ENCODE assay signal across 8 cellular contexts in the genomic region with DNA sequence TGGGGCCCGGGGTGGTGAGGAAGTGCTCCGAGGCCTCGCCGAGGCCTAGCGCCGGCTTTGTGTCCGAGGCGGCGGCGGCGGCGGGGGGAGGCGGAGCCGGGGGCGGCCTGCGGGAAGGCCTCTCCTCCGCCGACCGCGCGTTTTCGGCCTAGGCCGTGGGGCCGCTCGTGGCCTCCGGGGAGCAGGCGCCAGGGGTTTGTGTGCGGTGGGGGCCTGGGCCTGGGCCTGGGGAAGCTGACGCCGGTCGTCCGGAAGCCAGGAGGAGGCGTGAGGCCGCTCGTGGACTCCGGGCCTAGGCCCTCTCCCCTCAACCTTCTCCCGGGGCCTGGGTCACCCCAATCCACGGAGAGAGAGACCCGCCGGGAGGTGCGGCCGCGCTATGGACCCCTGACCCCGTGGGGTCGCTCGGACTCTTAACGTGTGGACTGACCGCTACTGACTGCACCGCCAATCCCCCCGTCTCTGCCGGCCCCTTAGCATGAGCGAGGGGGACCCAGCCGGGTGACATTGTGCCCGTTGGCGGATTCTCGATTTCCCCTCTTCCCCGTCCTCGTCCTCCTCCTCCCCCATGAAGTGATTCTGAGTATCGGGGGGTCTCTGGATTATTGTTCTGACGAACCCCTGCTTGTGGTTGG. TPM values are rescaled to one million over a fixed set of nuclear protein-coding genes. Genes with fewer than 3 reads are reported as not detected.
A peak's percentile ranks its signal among the peaks of the same experiment; 100 is the strongest.
DNase-seq lines count a peak whose midpoint lies in the region; ATAC-seq and TF ChIP-seq lines count a peak whose summit lies in the region.

No MANE protein-coding gene starts in this region.

- no peaks in the 10 kb centered on the region for H3K9me3 ChIP-seq in PC-3 (ENCODE audit: low read length)
- H3K9me3 ChIP-seq in hepatocyte (ENCODE audit: low read depth) = no peaks in the 10 kb centered on the region
- no peaks in the 10 kb centered on the region for H3K9me3 ChIP-seq in gastrocnemius medialis

- peak overlapping the region; percentile 100 for H3K9ac ChIP-seq in PC-3 (ENCODE audit: low read length)

- H3K36me3 ChIP-seq in PC-3 (ENCODE audit: low read depth, low read length) (peaks cover 20% of the 10 kb centered on the region), hepatocyte (replicated peaks; ENCODE audit: insufficient read depth, low read depth) (no peaks in the 10 kb centered on the region), gastrocnemius medialis (no peaks in the 10 kb centered on the region)

- H3K4me2 ChIP-seq in PC-3 (ENCODE audit: low read length) (peak overlapping the region; percentile 81), hepatocyte (peak overlapping the region; percentile 90)

- CTCF ChIA-PET in PC-3 (lab: Charles Lee) = no interaction called here

- H3K27ac ChIP-seq in PC-3 (ENCODE audit: low read length) (peak overlapping the region; percentile 88), adipose tissue (ENCODE audit: low read depth, low read length) (peak overlapping the region; percentile 99), hepatocyte (peak overlapping the region; percentile 100), gastrocnemius medialis (peak overlapping the region; percentile 97 to 100 (median 99))

- BruUV-seq in PC-3 (replicated peaks; lab: Mats Ljungman, UMichigan) = no TSS peak

- H3K4me1 ChIP-seq in PC-3 (ENCODE audit: insufficient read depth, low read length) (peaks cover 35% of the 10 kb centered on the region), hepatocyte (ENCODE audit: insufficient read depth) (peaks cover 15% of the 10 kb centered on the region), gastrocnemius medialis (peaks cover 32 to 42% of the 10 kb centered on the region in 2 donors)

- H3F3A ChIP-seq in PC-3 (ENCODE audit: low read length, unreplicated experiment) = no peaks in the 10 kb centered on the region

- H3K4me3 ChIP-seq in PC-3 (ENCODE audit: low read length) = peak overlapping the region; percentile 94
- peak overlapping the region; percentile 84 for H3K4me3 ChIP-seq in hepatocyte
- H3K4me3 ChIP-seq in gastrocnemius medialis = peak overlapping the region; percentile 78 to 97 (median 86)

- in situ Hi-C loops in gastrocnemius medialis (cut with MboI; ENCODE audit: low sequenced_read_pairs in 4 of 4) = loop anchor here in 3 of 4 donors (10.0 to 25.0 kb wide), 3 partner anchors 572 to 722 kb away; a partner anchor contains a TSS

- no peaks in the 10 kb centered on the region for H3K27me3 ChIP-seq in PC-3 (ENCODE audit: low read length)
- H3K27me3 ChIP-seq in hepatocyte = no peaks in the 10 kb centered on the region
- H3K27me3 ChIP-seq in gastrocnemius medialis = no peaks in the 10 kb centered on the region

- peak; percentile 11 for ATAC-seq in GM18499 (IDR thresholded peaks at IDR 0.05; ENCODE audit: insufficient read depth, unreplicated experiment)
- peak; percentile 38 for ATAC-seq in HG02840 (IDR thresholded peaks at IDR 0.05; ENCODE audit: low FRiP score, unreplicated experiment)
- ATAC-seq in PC-3 = peak; percentile 14
- peak; percentile 60 to 67 for ATAC-seq in gastrocnemius medialis

- peaks cover 56% of the 10 kb centered on the region for H3K79me2 ChIP-seq in PC-3 (ENCODE audit: low read length)
- H3K79me2 ChIP-seq in hepatocyte = peaks cover 55% of the 10 kb centered on the region

- WGBS in adipose tissue, 3 donors = 0% methylated on average over 37 to 60 of the region's 60 CpGs
- under 1% methylated on average over 44 of the region's 60 CpGs for WGBS in hepatocyte (ENCODE audit: low lambda C conversion rate, missing lambda C conversion rate)

- POLR2A ChIA-PET in PC-3 (lab: Charles Lee; ENCODE audit: unreplicated experiment) = no interaction called here

- no peak for TF ChIP-seq POLR2A in gastrocnemius medialis (IDR thresholded peaks at IDR 0.05)

- DNase-seq in PC-3 = no peak
- peak; percentile 74 for DNase-seq in hepatocyte (ENCODE audit: low spot score)
- peak in 1 of 2 donors; percentile 48 for DNase-seq in gastrocnemius medialis
- no peak for DNase-seq in HPDE6-E6E7 (ENCODE audit: extremely low spot score)
- DNase-seq in NCI-H526 treated with DMSO at 0.1 percent for 48 hours (lab: John Stamatoyannopoulos, UW) = no peak

- peaks cover 51% of the 10 kb centered on the region for H4K20me1 ChIP-seq in PC-3 (ENCODE audit: low read length)
- H4K20me1 ChIP-seq in hepatocyte (ENCODE audit: insufficient read depth, poor library complexity, severe bottlenecking) = peaks cover 51% of the 10 kb centered on the region

- peak overlapping the region; percentile 60; the same call in 1 of the 2 replicates for H2AFZ ChIP-seq in PC-3 (ENCODE audit: low read length)
- H2AFZ ChIP-seq in hepatocyte = peak overlapping the region; percentile 74

- H3K9me2 ChIP-seq in PC-3 (replicated peaks; ENCODE audit: low read length) (no peaks in the 10 kb centered on the region), hepatocyte (replicated peaks; ENCODE audit: insufficient read depth) (no peaks in the 10 kb centered on the region)

- TF ChIP-seq CTCF in PC-3 (conservative IDR thresholded peaks at IDR 0.05; ENCODE audit: low read depth, low read length) = no peak
- no peak for TF ChIP-seq CTCF in hepatocyte (IDR thresholded peaks at IDR 0.05; ENCODE audit: poor library complexity)
- no peak for TF ChIP-seq CTCF in gastrocnemius medialis (IDR thresholded peaks at IDR 0.05 in 4 of 5, conservative IDR thresholded peaks at IDR 0.05 in 1 of 5)

- intact Hi-C loops in PC-3 (cut with micrococcal nuclease) = loop anchor here (1.0 to 10.0 kb wide), 2 partner anchors 14 to 505 kb away; no protein-coding TSS in a partner anchor
- intact Hi-C loops in gastrocnemius medialis (cut with DNase I; ENCODE audit: low total_unique reads) = loop anchor here (2.0 to 10.0 kb wide), 5 partner anchors 165 to 981 kb away; a partner anchor contains a TSS

RNA-seq across cellular contexts. Expression of a gene that starts 0.6 kb away (rescaled TPM):
- 38.4 and 59.0 TPM in 2 replicates for total RNA-seq in PC-3 (2014; rRNA removed)
- 10 to 100 TPM; 13.0 to 43.1 (median 25.2) TPM for polyA plus RNA-seq in adipose tissue
- total RNA-seq in hepatocyte = 41.4 and 43.7 TPM in 2 replicates
- 45.6 and 62.1 TPM in 2 replicates for polyA plus RNA-seq in hepatocyte
- 10 to 100 TPM; 33.3 to 57.1 (median 47.8) TPM for total RNA-seq in gastrocnemius medialis

Comparison
In these comparisons a context has a peak if more than half of its experiments do, and no peak if none do; other contexts are left out.
1. ATAC-seq: peak in every context shown above with its lines; median percentile 64 in gastrocnemius medialis; 38 in HG02840; 14 in PC-3; 11 in GM18499.